Comparison of ENCODE assay signal across 2 cellular contexts in the genomic region with DNA sequence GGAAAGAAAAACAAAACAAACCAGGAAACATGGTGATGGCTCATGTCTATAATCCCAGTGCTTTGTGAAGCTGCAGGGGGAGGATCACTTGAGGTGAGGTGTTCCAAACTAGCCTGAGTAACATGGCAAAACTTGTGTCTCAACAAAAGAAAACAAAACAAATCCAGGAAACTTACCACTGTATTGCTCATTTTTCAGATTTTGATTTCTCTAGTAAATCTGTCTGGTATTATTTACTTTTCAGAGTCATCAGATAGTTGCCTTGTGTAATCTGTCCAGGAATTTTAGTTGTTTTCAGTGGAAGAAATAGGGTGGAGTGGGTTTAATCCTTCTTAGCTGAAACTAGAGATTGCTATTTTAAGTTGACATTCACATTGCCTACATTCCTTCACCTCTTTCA.
TF ChIP-seq lines count a peak whose summit lies in the region.

No MANE protein-coding gene starts in this region.

TF ChIP-seq in SK-N-SH, 30 proteins besides CTCF, POLR2A, EP300 and RAD21 (continued from another document):
- TF ChIP-seq, protein P1, sequence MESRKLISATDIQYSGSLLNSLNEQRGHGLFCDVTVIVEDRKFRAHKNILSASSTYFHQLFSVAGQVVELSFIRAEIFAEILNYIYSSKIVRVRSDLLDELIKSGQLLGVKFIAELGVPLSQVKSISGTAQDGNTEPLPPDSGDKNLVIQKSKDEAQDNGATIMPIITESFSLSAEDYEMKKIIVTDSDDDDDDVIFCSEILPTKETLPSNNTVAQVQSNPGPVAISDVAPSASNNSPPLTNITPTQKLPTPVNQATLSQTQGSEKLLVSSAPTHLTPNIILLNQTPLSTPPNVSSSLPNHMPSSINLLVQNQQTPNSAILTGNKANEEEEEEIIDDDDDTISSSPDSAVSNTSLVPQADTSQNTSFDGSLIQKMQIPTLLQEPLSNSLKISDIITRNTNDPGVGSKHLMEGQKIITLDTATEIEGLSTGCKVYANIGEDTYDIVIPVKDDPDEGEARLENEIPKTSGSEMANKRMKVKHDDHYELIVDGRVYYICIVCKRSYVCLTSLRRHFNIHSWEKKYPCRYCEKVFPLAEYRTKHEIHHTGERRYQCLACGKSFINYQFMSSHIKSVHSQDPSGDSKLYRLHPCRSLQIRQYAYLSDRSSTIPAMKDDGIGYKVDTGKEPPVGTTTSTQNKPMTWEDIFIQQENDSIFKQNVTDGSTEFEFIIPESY (IDR thresholded peaks at IDR 0.05; ENCODE audit: borderline replicate concordance, low read depth), result no peak
- TF ChIP-seq, protein P2, sequence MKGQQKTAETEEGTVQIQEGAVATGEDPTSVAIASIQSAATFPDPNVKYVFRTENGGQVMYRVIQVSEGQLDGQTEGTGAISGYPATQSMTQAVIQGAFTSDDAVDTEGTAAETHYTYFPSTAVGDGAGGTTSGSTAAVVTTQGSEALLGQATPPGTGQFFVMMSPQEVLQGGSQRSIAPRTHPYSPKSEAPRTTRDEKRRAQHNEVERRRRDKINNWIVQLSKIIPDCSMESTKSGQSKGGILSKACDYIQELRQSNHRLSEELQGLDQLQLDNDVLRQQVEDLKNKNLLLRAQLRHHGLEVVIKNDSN (IDR thresholded peaks at IDR 0.05; ENCODE audit: borderline replicate concordance, low read depth), result no peak

TF ChIP-seq in WTC11, 78 proteins besides CTCF, POLR2A, EP300 and RAD21 (continued from another document):
- TF ChIP-seq, protein P3, sequence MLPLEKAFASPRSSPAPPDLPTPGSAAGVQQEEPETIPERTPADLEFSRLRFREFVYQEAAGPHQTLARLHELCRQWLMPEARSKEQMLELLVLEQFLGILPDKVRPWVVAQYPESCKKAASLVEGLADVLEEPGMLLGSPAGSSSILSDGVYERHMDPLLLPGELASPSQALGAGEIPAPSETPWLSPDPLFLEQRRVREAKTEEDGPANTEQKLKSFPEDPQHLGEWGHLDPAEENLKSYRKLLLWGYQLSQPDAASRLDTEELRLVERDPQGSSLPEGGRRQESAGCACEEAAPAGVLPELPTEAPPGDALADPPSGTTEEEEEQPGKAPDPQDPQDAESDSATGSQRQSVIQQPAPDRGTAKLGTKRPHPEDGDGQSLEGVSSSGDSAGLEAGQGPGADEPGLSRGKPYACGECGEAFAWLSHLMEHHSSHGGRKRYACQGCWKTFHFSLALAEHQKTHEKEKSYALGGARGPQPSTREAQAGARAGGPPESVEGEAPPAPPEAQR (CRISPR knock-in tag; IDR thresholded peaks at IDR 0.05), result no peak
- TF ChIP-seq, protein P4, sequence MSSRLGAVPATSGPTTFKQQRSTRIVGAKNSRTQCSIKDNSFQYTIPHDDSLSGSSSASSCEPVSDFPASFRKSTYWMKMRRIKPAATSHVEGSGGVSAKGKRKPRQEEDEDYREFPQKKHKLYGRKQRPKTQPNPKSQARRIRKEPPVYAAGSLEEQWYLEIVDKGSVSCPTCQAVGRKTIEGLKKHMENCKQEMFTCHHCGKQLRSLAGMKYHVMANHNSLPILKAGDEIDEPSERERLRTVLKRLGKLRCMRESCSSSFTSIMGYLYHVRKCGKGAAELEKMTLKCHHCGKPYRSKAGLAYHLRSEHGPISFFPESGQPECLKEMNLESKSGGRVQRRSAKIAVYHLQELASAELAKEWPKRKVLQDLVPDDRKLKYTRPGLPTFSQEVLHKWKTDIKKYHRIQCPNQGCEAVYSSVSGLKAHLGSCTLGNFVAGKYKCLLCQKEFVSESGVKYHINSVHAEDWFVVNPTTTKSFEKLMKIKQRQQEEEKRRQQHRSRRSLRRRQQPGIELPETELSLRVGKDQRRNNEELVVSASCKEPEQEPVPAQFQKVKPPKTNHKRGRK (CRISPR knock-in tag; IDR thresholded peaks at IDR 0.05; ENCODE audit: borderline replicate concordance), result no peak
- TF ChIP-seq MYBL2 (CRISPR knock-in tag; IDR thresholded peaks at IDR 0.05) (no peak), OVOL2 (CRISPR knock-in tag; IDR thresholded peaks at IDR 0.05; ENCODE audit: borderline replicate concordance) (no peak), MXD4 (CRISPR knock-in tag; IDR thresholded peaks at IDR 0.05; ENCODE audit: borderline replicate concordance) (no peak), CREB1 (CRISPR knock-in tag; IDR thresholded peaks at IDR 0.05) (no peak), ZNF671 (CRISPR knock-in tag; IDR thresholded peaks at IDR 0.05) (no peak), ZNF423 (CRISPR knock-in tag; IDR thresholded peaks at IDR 0.05) (no peak), GABPB1 (CRISPR knock-in tag; IDR thresholded peaks at IDR 0.05) (no peak), IRF2 (CRISPR knock-in tag; IDR thresholded peaks at IDR 0.05; ENCODE audit: borderline replicate concordance, low read depth) (no peak), RORB (CRISPR knock-in tag; IDR thresholded peaks at IDR 0.05) (no peak), NFATC4 (CRISPR knock-in tag; IDR thresholded peaks at IDR 0.05) (no peak), FOXK1 (CRISPR knock-in tag; IDR thresholded peaks at IDR 0.05) (no peak)
- TF ChIP-seq, protein P5, sequence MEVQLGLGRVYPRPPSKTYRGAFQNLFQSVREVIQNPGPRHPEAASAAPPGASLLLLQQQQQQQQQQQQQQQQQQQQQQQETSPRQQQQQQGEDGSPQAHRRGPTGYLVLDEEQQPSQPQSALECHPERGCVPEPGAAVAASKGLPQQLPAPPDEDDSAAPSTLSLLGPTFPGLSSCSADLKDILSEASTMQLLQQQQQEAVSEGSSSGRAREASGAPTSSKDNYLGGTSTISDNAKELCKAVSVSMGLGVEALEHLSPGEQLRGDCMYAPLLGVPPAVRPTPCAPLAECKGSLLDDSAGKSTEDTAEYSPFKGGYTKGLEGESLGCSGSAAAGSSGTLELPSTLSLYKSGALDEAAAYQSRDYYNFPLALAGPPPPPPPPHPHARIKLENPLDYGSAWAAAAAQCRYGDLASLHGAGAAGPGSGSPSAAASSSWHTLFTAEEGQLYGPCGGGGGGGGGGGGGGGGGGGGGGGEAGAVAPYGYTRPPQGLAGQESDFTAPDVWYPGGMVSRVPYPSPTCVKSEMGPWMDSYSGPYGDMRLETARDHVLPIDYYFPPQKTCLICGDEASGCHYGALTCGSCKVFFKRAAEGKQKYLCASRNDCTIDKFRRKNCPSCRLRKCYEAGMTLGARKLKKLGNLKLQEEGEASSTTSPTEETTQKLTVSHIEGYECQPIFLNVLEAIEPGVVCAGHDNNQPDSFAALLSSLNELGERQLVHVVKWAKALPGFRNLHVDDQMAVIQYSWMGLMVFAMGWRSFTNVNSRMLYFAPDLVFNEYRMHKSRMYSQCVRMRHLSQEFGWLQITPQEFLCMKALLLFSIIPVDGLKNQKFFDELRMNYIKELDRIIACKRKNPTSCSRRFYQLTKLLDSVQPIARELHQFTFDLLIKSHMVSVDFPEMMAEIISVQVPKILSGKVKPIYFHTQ (CRISPR knock-in tag; IDR thresholded peaks at IDR 0.05), result no peak
- TF ChIP-seq, protein P6, sequence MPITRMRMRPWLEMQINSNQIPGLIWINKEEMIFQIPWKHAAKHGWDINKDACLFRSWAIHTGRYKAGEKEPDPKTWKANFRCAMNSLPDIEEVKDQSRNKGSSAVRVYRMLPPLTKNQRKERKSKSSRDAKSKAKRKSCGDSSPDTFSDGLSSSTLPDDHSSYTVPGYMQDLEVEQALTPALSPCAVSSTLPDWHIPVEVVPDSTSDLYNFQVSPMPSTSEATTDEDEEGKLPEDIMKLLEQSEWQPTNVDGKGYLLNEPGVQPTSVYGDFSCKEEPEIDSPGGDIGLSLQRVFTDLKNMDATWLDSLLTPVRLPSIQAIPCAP (CRISPR knock-in tag; IDR thresholded peaks at IDR 0.05), result no peak
